In genomic region chr1:32350785-32351076, GRCh38 we compare ENCODE assay signal across 1 cellular context.
TF ChIP-seq lines count a peak whose summit lies in the region.

No MANE protein-coding gene starts in this region.

TF ChIP-seq in HCT116, 20 proteins besides CTCF, POLR2A, EP300 and RAD21 (continued from another document):
- TF ChIP-seq ZBTB33 (IDR thresholded peaks at IDR 0.05; ENCODE audit: extremely low read depth, insufficient replicate concordance, low read length) (no peak), SRF (IDR thresholded peaks at IDR 0.05; ENCODE audit: low read depth) (no peak), TCF7L2 (IDR thresholded peaks at IDR 0.05; ENCODE audit: borderline replicate concordance, extremely low read depth, insufficient read depth, insufficient read length) (no peak), YY1 (IDR thresholded peaks at IDR 0.05; ENCODE audit: extremely low read depth, insufficient replicate concordance, low read depth, low read length) (no peak), CBX3 (IDR thresholded peaks at IDR 0.05; ENCODE audit: low read depth) (no peak), FOSL1 (IDR thresholded peaks at IDR 0.05; ENCODE audit: low read depth) (no peak), CEBPB (IDR thresholded peaks at IDR 0.05; ENCODE audit: low read depth) (no peak), EZH2 (IDR thresholded peaks at IDR 0.05) (no peak), ATF3 (IDR thresholded peaks at IDR 0.05) (no peak), REST (IDR thresholded peaks at IDR 0.05; ENCODE audit: low read depth) (no peak), ZFX (IDR thresholded peaks at IDR 0.05) (no peak), SP1 (IDR thresholded peaks at IDR 0.05; ENCODE audit: low read depth) (no peak)
